Comparison of ENCODE assay signal across 27 cellular contexts in genomic region chr13:36360863-36361262, GRCh38.
"Had no signal": no experiment of that assay in that cellular context is flagged by ENCODE, and none has a peak within 500 bp of the region (broad histone marks: within the 10 kb centered on the region; RNA-seq: fewer than 3 reads in every experiment).

No MANE protein-coding gene starts in this region.

- H3K4me3 ChIP-seq: left lung, lower lobe of right lung, pancreas, prostate gland, sigmoid colon, spleen, tibial nerve, uterus had no signal

- H3K36me3 ChIP-seq: left lung, lower lobe of right lung, pancreas, prostate gland, spleen, uterus had no signal

- H3K27me3 ChIP-seq: left lung, pancreas, sigmoid colon, spleen, tibial nerve, uterus had no signal

- H3K9me3 Mint-ChIP-seq: immature natural killer cell; naive thymus-derived CD8-positive, alpha-beta T cell; nephron; neural crest cell; stimulated activated effector memory CD8-positive, alpha-beta T cell treated with anti-CD3 and anti-CD28 coated beads, Interleukin-12 subunit alpha, Interleukin-12 subunit beta, amount 100 ng/mL, for 72 hours; stimulated activated naive CD8-positive, alpha-beta T cell treated with anti-CD3 and anti-CD28 coated beads, Interleukin-15, Interleukin-2, amounts not matched to agents 100 ng/mL and 50 ng/mL, for 24 hours; type B pancreatic cell had no signal

- ATAC-seq: left colon; left lung; lower lobe of right lung; naive thymus-derived CD8-positive, alpha-beta T cell; pancreas; right cardiac atrium; stimulated activated effector memory CD8-positive, alpha-beta T cell treated with anti-CD3 and anti-CD28 coated beads, Interleukin-12 subunit alpha, Interleukin-12 subunit beta, amount 100 ng/mL, for 72 hours had no signal

- H3K4me1 Mint-ChIP-seq: immature natural killer cell; naive thymus-derived CD8-positive, alpha-beta T cell; neural crest cell; stimulated activated effector memory CD8-positive, alpha-beta T cell treated with anti-CD3 and anti-CD28 coated beads, Interleukin-12 subunit alpha, Interleukin-12 subunit beta, amount 100 ng/mL, for 72 hours had no signal

- H3K36me3 Mint-ChIP-seq: immature natural killer cell; naive thymus-derived CD8-positive, alpha-beta T cell; stimulated activated effector memory CD8-positive, alpha-beta T cell treated with anti-CD3 and anti-CD28 coated beads, Interleukin-12 subunit alpha, Interleukin-12 subunit beta, amount 100 ng/mL, for 72 hours; type B pancreatic cell had no signal

- H3K27me3 Mint-ChIP-seq: type B pancreatic cell had no signal

- H3K27ac Mint-ChIP-seq: immature natural killer cell; naive thymus-derived CD8-positive, alpha-beta T cell; stimulated activated effector memory CD8-positive, alpha-beta T cell treated with anti-CD3 and anti-CD28 coated beads, Interleukin-12 subunit alpha, Interleukin-12 subunit beta, amount 100 ng/mL, for 72 hours; stimulated activated naive CD8-positive, alpha-beta T cell treated with anti-CD3 and anti-CD28 coated beads, Interleukin-15, Interleukin-2, amounts not matched to agents 100 ng/mL and 50 ng/mL, for 24 hours; type B pancreatic cell had no signal

- H3K4me3 Mint-ChIP-seq: immature natural killer cell; naive thymus-derived CD8-positive, alpha-beta T cell; nephron; neural crest cell; stimulated activated effector memory CD8-positive, alpha-beta T cell treated with anti-CD3 and anti-CD28 coated beads, Interleukin-12 subunit alpha, Interleukin-12 subunit beta, amount 100 ng/mL, for 72 hours; stimulated activated naive CD8-positive, alpha-beta T cell treated with anti-CD3 and anti-CD28 coated beads, Interleukin-15, Interleukin-2, amounts not matched to agents 100 ng/mL and 50 ng/mL, for 24 hours; type B pancreatic cell had no signal

- H3K27ac ChIP-seq: left lung, lower lobe of right lung, pancreas, prostate gland, sigmoid colon, spleen, tibial nerve had no signal

- DNase-seq: hypothalamus; immature natural killer cell; kidney; left colon; left lung; lower lobe of right lung; mammary epithelial cell; mesenchymal stem cell; naive thymus-derived CD8-positive, alpha-beta T cell; nucleus accumbens; pancreas; posterior cingulate gyrus; retina; right cardiac atrium; sigmoid colon; small intestine; spleen; stimulated activated CD4-positive, alpha-beta T cell treated with anti-CD3 and anti-CD28 coated beads, Interleukin-4, amount 100 ng/mL, for 24 hours; stimulated activated naive CD4-positive, alpha-beta T cell; uterus had no signal

- H3K4me1 ChIP-seq: left lung, lower lobe of right lung, pancreas, prostate gland, spleen had no signal

- H3K9me3 ChIP-seq: left lung, lower lobe of right lung, pancreas, prostate gland, sigmoid colon, spleen, tibial nerve, uterus had no signal
